Comparison of ENCODE assay signal across 22 cellular contexts in the genomic region with DNA sequence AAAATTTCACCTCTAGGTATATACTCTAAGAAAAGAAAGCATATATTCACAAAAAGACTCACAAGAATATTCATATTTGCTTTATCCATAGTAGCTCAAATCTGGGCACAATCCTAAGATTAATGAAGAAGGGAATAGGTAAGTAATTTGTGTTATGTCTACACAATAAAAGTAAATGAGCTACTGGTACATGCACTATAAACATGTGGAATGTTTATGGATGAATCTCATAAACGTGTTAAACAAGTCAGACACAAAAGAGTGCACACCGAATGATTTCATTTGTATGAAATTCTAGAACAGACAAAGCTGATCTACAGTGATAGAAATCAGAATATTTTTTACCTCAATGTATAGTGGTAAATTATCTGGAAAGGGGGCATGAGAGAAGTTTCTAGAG.
"Had no signal": no experiment of that assay in that cellular context is flagged by ENCODE, and none has a peak within 500 bp of the region (broad histone marks: within the 10 kb centered on the region; RNA-seq: fewer than 3 reads in every experiment).

No MANE protein-coding gene starts in this region.

- H3K4me3 Mint-ChIP-seq: immature natural killer cell; mesothelial cell of epicardium; naive thymus-derived CD4-positive, alpha-beta T cell; natural killer cell had no signal

- H3K27ac ChIP-seq: coronary artery, dorsolateral prefrontal cortex, esophagus muscularis mucosa, foreskin keratinocyte, gastroesophageal sphincter, heart left ventricle, hepatocyte, left lung, lower lobe of right lung had no signal

- H3K9me3 Mint-ChIP-seq: immature natural killer cell, natural killer cell had no signal

- H3K4me3 ChIP-seq: coronary artery, dorsolateral prefrontal cortex, esophagus muscularis mucosa, gastroesophageal sphincter, heart left ventricle, hepatocyte, left lung, lower lobe of right lung had no signal

- H3K36me3 ChIP-seq: esophagus muscularis mucosa, gastroesophageal sphincter, heart left ventricle, left lung, lower lobe of right lung had no signal

- DNase-seq: dermis blood vessel endothelial cell; dorsolateral prefrontal cortex; effector CD4-positive, alpha-beta T cell; effector memory CD4-positive, alpha-beta T cell; foreskin keratinocyte; heart left ventricle; hypothalamus; immature natural killer cell; islet precursor cell; kidney; kidney glomerular epithelial cell; left lung; left ventricle myocardium superior; lower lobe of right lung; mesenchymal stem cell; naive thymus-derived CD4-positive, alpha-beta T cell; natural killer cell had no signal

- ATAC-seq: foreskin keratinocyte; gastroesophageal sphincter; heart left ventricle; left lung; left ventricle myocardium superior; lower lobe of right lung; naive thymus-derived CD4-positive, alpha-beta T cell; natural killer cell had no signal

- H3K36me3 Mint-ChIP-seq: immature natural killer cell; naive thymus-derived CD4-positive, alpha-beta T cell; natural killer cell had no signal

- H3K4me1 ChIP-seq: esophagus muscularis mucosa, foreskin keratinocyte, gastroesophageal sphincter, heart left ventricle, left lung, lower lobe of right lung had no signal

- H3K4me1 Mint-ChIP-seq: immature natural killer cell; naive thymus-derived CD4-positive, alpha-beta T cell; natural killer cell had no signal

- H3K27ac Mint-ChIP-seq: immature natural killer cell; mesothelial cell of epicardium; naive thymus-derived CD4-positive, alpha-beta T cell; natural killer cell had no signal

- H3K9me3 ChIP-seq: lower lobe of right lung had no signal
